In genomic region chr6:169317441-169318202, GRCh38 we compare ENCODE assay signal across 32 cellular contexts.
"Had no signal": no experiment of that assay in that cellular context is flagged by ENCODE, and none has a peak within 500 bp of the region (broad histone marks: within the 10 kb centered on the region; RNA-seq: fewer than 3 reads in every experiment).

No MANE protein-coding gene starts in this region.

- H3K4me3 ChIP-seq: cardiac muscle cell had no signal

- ATAC-seq: activated CD4-positive, alpha-beta T cell treated with anti-CD3 and anti-CD28 coated beads for 36 hours; activated CD4-positive, CD25-positive, alpha-beta regulatory T cell treated with anti-CD3 and anti-CD28 coated beads, Interleukin-2, amount 50 U/mL, for 24 hours; activated CD8-positive, alpha-beta memory T cell treated with anti-CD3 and anti-CD28 coated beads, Interleukin-2, amount 10 ng/mL, durations not matched to agents 7 days and 5 days; activated CD8-positive, alpha-beta T cell treated with anti-CD3 and anti-CD28 coated beads, Interleukin-2, amount 10 ng/mL, durations not matched to agents 7 days and 5 days; activated naive CD8-positive, alpha-beta T cell treated with anti-CD3 and anti-CD28 coated beads, Interleukin-2, amount 50 U/mL, for 24 hours; WTC11 had no signal

- H3K9me3 ChIP-seq: ascending aorta had no signal

- FAIRE-seq: bronchial epithelial cell had no signal

- H3K27ac ChIP-seq: cardiac muscle cell, WERI-Rb-1 had no signal

- H3K36me3 ChIP-seq: ascending aorta, cardiac muscle cell, WERI-Rb-1 had no signal

- H3K27me3 ChIP-seq: ascending aorta, cardiac muscle cell had no signal

- DNase-seq: activated CD4-positive, alpha-beta memory T cell treated with anti-CD3 and anti-CD28 coated beads, Interleukin-2, amount 10 ng/mL, durations not matched to agents 7 days and 5 days; activated CD4-positive, alpha-beta T cell treated with anti-CD3 and anti-CD28 coated beads for 1 hour; activated CD4-positive, alpha-beta T cell treated with anti-CD3 and anti-CD28 coated beads for 36 hours; activated CD4-positive, alpha-beta T cell treated with anti-CD3 and anti-CD28 coated beads for 48 hours; activated CD4-positive, alpha-beta T cell treated with anti-CD3 and anti-CD28 coated beads, Interleukin-2, amount 10 ng/mL, durations not matched to agents 7 days and 5 days; activated CD4-positive, alpha-beta T cell treated with anti-CD3 and anti-CD28 coated beads, Interleukin-2, amount 50 U/mL, for 48 hours; activated CD4-positive, CD25-positive, alpha-beta regulatory T cell; activated CD8-positive, alpha-beta memory T cell treated with anti-CD3 and anti-CD28 coated beads for 24 hours; activated CD8-positive, alpha-beta memory T cell treated with anti-CD3 and anti-CD28 coated beads, Interleukin-2, amount 10 ng/mL, durations not matched to agents 7 days and 5 days; activated CD8-positive, alpha-beta T cell treated with anti-CD3 and anti-CD28 coated beads, Interleukin-2, amount 10 ng/mL, durations not matched to agents 7 days and 5 days; activated effector memory CD4-positive, alpha-beta T cell treated with Interleukin-2 at 50 U/mL for 16 hours; activated gamma-delta T cell; activated naive CD4-positive, alpha-beta T cell treated with anti-CD3 and anti-CD28 coated beads, Interleukin-2, amount 10 ng/mL, durations not matched to agents 7 days and 5 days; activated naive CD4-positive, alpha-beta T cell treated with Interleukin-2 at 50 U/mL for 16 hours; activated naive CD8-positive, alpha-beta T cell treated with anti-CD3 and anti-CD28 coated beads, Interleukin-2, amount 10 ng/mL, durations not matched to agents 7 days and 5 days; activated naive CD8-positive, alpha-beta T cell treated with anti-CD3 and anti-CD28 coated beads, Interleukin-2, amount 50 U/mL, for 24 hours; activated T-cell treated with anti-CD3 and anti-CD28 coated beads for 4 hours; activated T-cell treated with anti-CD3 and anti-CD28 coated beads, Interleukin-2, amount 50 U/mL, for 1 hour; activated T-cell treated with anti-CD3 and anti-CD28 coated beads, Interleukin-2, amount 50 U/mL, for 48 hours; amygdala; anterior cingulate cortex; caudate nucleus; cerebellar nuclear complex; T-helper 1 cell; T-helper 2 cell; T-helper 9 cell; WERI-Rb-1 had no signal
